In genomic region chr17:77858291-77859034, GRCh38 we compare ENCODE assay signal across 25 cellular contexts.
"Had no signal": no experiment of that assay in that cellular context is flagged by ENCODE, and none has a peak within 500 bp of the region (broad histone marks: within the 10 kb centered on the region; RNA-seq: fewer than 3 reads in every experiment).

No MANE protein-coding gene starts in this region.

- H3K27ac ChIP-seq: brain microvascular endothelial cell, SJSA1 had no signal

- H3K4me3 ChIP-seq: SJSA1 had no signal

- H3K9me3 Mint-ChIP-seq: activated naive CD4-positive, alpha-beta T cell treated with anti-CD3 and anti-CD28 coated beads for 36 hours; activated T-cell treated with anti-CD3 and anti-CD28 coated beads, Interleukin-2, amount 50 U/mL, for 24 hours; T-helper 1 cell treated with Interleukin-12 subunit alpha and Interleukin-12 subunit beta and Interleukin-4 antibody, amounts not matched to agents 30 μg/mL and 1 μg/mL, for 36 hours had no signal

- H3K4me1 ChIP-seq: SJSA1 had no signal

- H3K4me3 Mint-ChIP-seq: activated CD4-positive, alpha-beta T cell treated with anti-CD3 and anti-CD28 coated beads for 36 hours; activated CD4-positive, alpha-beta T cell treated with anti-CD3 and anti-CD28 coated beads, Interleukin-2, amount 10 ng/mL, durations not matched to agents 7 days and 5 days; activated CD8-positive, alpha-beta T cell treated with anti-CD3 and anti-CD28 coated beads, Interleukin-2, amount 10 ng/mL, durations not matched to agents 7 days and 5 days; activated naive CD4-positive, alpha-beta T cell treated with anti-CD3 and anti-CD28 coated beads for 36 hours; activated T-cell treated with anti-CD3 and anti-CD28 coated beads, Interleukin-2, amount 50 U/mL, for 24 hours; activated T-helper 1 cell treated with anti-CD3 and anti-CD28 coated beads, Interleukin-12 subunit alpha, Interleukin-12 subunit beta, Interleukin-2, Interleukin-4 antibody, amounts not matched to agents 30 ng/mL and 10 ng/mL and 1 ng/mL, durations not matched to agents 14 hours and 24 hours and 36 hours; T-helper 1 cell treated with Interleukin-12 subunit alpha and Interleukin-12 subunit beta and Interleukin-4 antibody, amounts not matched to agents 30 μg/mL and 1 μg/mL, for 36 hours; T-helper 2 cell treated with Interferon-gamma antibody and Interleukin-4, amounts not matched to agents 5 μg/mL and 100 μg/mL, for 36 hours; WTC11 had no signal

- DNase-seq: activated CD4-positive, alpha-beta T cell treated with anti-CD3 and anti-CD28 coated beads, Interleukin-2, amount 10 ng/mL, durations not matched to agents 7 days and 5 days; activated CD8-positive, alpha-beta T cell treated with anti-CD3 and anti-CD28 coated beads, Interleukin-2, amount 10 ng/mL, durations not matched to agents 7 days and 5 days; activated gamma-delta T cell treated with Interleukin-2 at 50 U/mL for 16 hours; activated T-cell treated with anti-CD3 and anti-CD28 coated beads, Interleukin-2, amount 50 U/mL, for 24 hours; amniotic stem cell; brain microvascular endothelial cell; central memory CD4-positive, alpha-beta T cell; Karpas-422; KBM-7; NCI-H1105; NCI-H1417 treated with DMSO at 0.1 percent for 48 hours; NCI-H1930; NCI-H2081 treated with DMSO at 0.1 percent for 48 hours; NCI-H226; NCI-H524 treated with DMSO at 0.1 percent for 48 hours; SK-N-SH had no signal

- H3K4me2 ChIP-seq: SK-N-SH had no signal

- FAIRE-seq: TTC549 had no signal

- H3K9me3 ChIP-seq: SK-N-SH had no signal

- H3K27me3 ChIP-seq: SJSA1 had no signal

- H3K36me3 ChIP-seq: brain microvascular endothelial cell, SJSA1 had no signal

- H3K9ac ChIP-seq: SK-N-SH had no signal

- H3K27me3 Mint-ChIP-seq: activated CD4-positive, alpha-beta T cell treated with anti-CD3 and anti-CD28 coated beads for 36 hours; activated T-cell treated with anti-CD3 and anti-CD28 coated beads, Interleukin-2, amount 50 U/mL, for 24 hours had no signal

- H3K36me3 Mint-ChIP-seq: WTC11 had no signal

- H3K27ac Mint-ChIP-seq: activated CD4-positive, alpha-beta T cell treated with anti-CD3 and anti-CD28 coated beads for 36 hours; activated CD4-positive, alpha-beta T cell treated with anti-CD3 and anti-CD28 coated beads, Interleukin-2, amount 10 ng/mL, durations not matched to agents 7 days and 5 days; activated CD8-positive, alpha-beta T cell treated with anti-CD3 and anti-CD28 coated beads, Interleukin-2, amount 10 ng/mL, durations not matched to agents 7 days and 5 days; activated naive CD4-positive, alpha-beta T cell treated with anti-CD3 and anti-CD28 coated beads for 36 hours; activated T-helper 1 cell treated with anti-CD3 and anti-CD28 coated beads, Interleukin-12 subunit alpha, Interleukin-12 subunit beta, Interleukin-2, Interleukin-4 antibody, amounts not matched to agents 30 ng/mL and 10 ng/mL and 1 ng/mL, durations not matched to agents 14 hours and 24 hours and 36 hours; T-helper 1 cell treated with Interleukin-12 subunit alpha and Interleukin-12 subunit beta and Interleukin-4 antibody, amounts not matched to agents 30 μg/mL and 1 μg/mL, for 36 hours; T-helper 2 cell treated with Interferon-gamma antibody and Interleukin-4, amounts not matched to agents 5 μg/mL and 100 μg/mL, for 36 hours; WTC11 had no signal

- ATAC-seq: activated CD8-positive, alpha-beta T cell treated with anti-CD3 and anti-CD28 coated beads, Interleukin-2, amount 10 ng/mL, durations not matched to agents 7 days and 5 days; Panc1; WTC11 had no signal
